ENCODE assay signal across 3 cellular contexts in the genomic region with DNA sequence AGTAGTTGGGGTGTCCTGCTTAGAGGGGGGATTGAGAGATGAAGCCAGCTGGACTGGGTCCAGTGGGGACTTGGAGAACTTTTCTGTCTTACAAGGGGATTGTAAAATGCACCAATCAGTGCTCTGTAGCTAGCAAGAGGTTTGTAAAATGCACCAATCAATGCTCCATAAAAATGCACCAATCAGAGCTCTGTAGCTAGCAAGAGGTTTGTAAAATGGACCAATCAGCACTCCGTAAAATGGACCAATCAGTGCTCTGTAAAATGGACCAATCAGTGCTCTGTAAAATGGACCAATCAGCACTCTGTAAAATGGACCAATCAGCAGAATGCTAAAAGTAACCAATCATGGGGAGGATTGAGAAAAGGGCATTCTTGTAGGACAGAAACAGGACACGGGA.
DNase-seq lines count a peak whose midpoint lies in the region; ATAC-seq, FAIRE-seq and TF ChIP-seq lines count a peak whose summit lies in the region.
"Not testable (repeated sequence)": the region's sequence is repeated elsewhere in the genome, so short reads cannot be mapped to it uniquely, and the experiment has no call there.

No MANE protein-coding gene starts in this region.

- POLR2A ChIA-PET in A549 (lab: Yijun Ruan, JAX): not testable (repeated sequence)
- POLR2A ChIA-PET in K562 (lab: Yijun Ruan, JAX): interaction anchor here (0.9 to 1.3 kb wide), 2 partner anchors 12 to 167 kb away, joined by 3 to 5 read pairs; no protein-coding TSS in a partner anchor

- TF ChIP-seq POLR2A in A549 (IDR thresholded peaks at IDR 0.05; ENCODE audit: low read length); K562 (conservative IDR thresholded peaks at IDR 0.05): not testable (repeated sequence)

- not testable (repeated sequence) for H3K36me3 ChIP-seq in K562 (ENCODE audit: control insufficient read depth, insufficient read depth, low read length)

- H3K79me2 ChIP-seq in K562 (ENCODE audit: control insufficient read depth, insufficient read depth, low read length): not testable (repeated sequence)

- BruUV-seq in K562 (replicated peaks; lab: Mats Ljungman, UMichigan): not testable (repeated sequence)

- not testable (repeated sequence) for TF ChIP-seq EP300 in A549 (IDR thresholded peaks at IDR 0.05); K562 (IDR thresholded peaks at IDR 0.05; ENCODE audit: low read length)

- not testable (repeated sequence) for H4K20me1 ChIP-seq in K562 (replicated peaks; ENCODE audit: control insufficient read depth, insufficient read depth, low read length)

- H3K4me2 ChIP-seq in A549; K562 (ENCODE audit: insufficient read depth, low read length): not testable (repeated sequence)

- not testable (repeated sequence) for TF ChIP-seq CTCF in A549 (IDR thresholded peaks at IDR 0.05); K562 (IDR thresholded peaks at IDR 0.05 in 2 of 3, conservative IDR thresholded peaks at IDR 0.05 in 1 of 3; ENCODE audit: insufficient read depth in 2 of 3, low read depth in 1 of 3, low read length in 3 of 3)

- not testable (repeated sequence) for FAIRE-seq in A549 (lab: Jason Lieb, UNC); K562 (lab: Jason Lieb, UNC)

- not testable (repeated sequence) for ATAC-seq in A549, K562

- intact Hi-C loops in K562 (cut with micrococcal nuclease): not testable (repeated sequence)

- H3K27me3 ChIP-seq in K562 (ENCODE audit: control insufficient read depth in 2 of 2, insufficient read depth in 2 of 2, low read length in 2 of 2): not testable (repeated sequence)

- in situ Hi-C loops in K562 (cut with MboI): not testable (repeated sequence)

- H3K4me3 ChIP-seq in A549, K562: not testable (repeated sequence)

- DNase-seq in A549 (ENCODE audit: low read depth in 1 of 2, low spot score in 1 of 2); K562 (ENCODE audit: extremely low read depth in 1 of 4, low spot score in 3 of 4): not testable (repeated sequence)
- peak; percentile 21 for DNase-seq in NAMALWA (ENCODE audit: low spot score)

- 23% methylated on average over 2 of the region's 2 CpGs for WGBS in A549 (ENCODE audit: missing lambda C conversion rate)
- 52% methylated on average over 2 of the region's 2 CpGs for whole genome bisulfite sequencing in K562 (ENCODE audit: insufficient coverage, low coverage, missing lambda C conversion rate)

- not testable (repeated sequence) for H2AFZ ChIP-seq in K562 (ENCODE audit: low read depth, low read length)

- TF ChIP-seq RAD21 in A549 (conservative IDR thresholded peaks at IDR 0.05 in 1 of 2, IDR thresholded peaks at IDR 0.05 in 1 of 2); K562 (CRISPR knock-in tag; conservative IDR thresholded peaks at IDR 0.05 in 1 of 2, IDR thresholded peaks at IDR 0.05 in 1 of 2): not testable (repeated sequence)

- H3K9me3 ChIP-seq in A549; K562 (replicated peaks; ENCODE audit: control insufficient read depth, insufficient read depth, low read depth, low read length): not testable (repeated sequence)

- CTCF ChIA-PET in A549 (lab: Yijun Ruan, JAX); K562 (lab: Yijun Ruan, JAX; ENCODE audit: low intra/inter-chr PET ratio): not testable (repeated sequence)

- not testable (repeated sequence) for H3K9ac ChIP-seq in K562 (ENCODE audit: insufficient read depth in 1 of 2, low read depth in 2 of 2, low read length in 2 of 2)

- H3K4me1 ChIP-seq in A549; K562 (replicated peaks in 1 of 2; ENCODE audit: control insufficient read depth in 2 of 2, insufficient read depth in 2 of 2, low read length in 2 of 2): not testable (repeated sequence)

- H3K9me1 ChIP-seq in K562 (ENCODE audit: control insufficient read depth, insufficient read depth, low read length): not testable (repeated sequence)

- H3K27ac ChIP-seq in A549; K562 (ENCODE audit: extremely low read depth, low read depth, low read length): not testable (repeated sequence)

TF ChIP-seq in A549, 52 proteins besides CTCF, POLR2A, EP300 and RAD21:
- TF ChIP-seq MAFK (IDR thresholded peaks at IDR 0.05; ENCODE audit: partially characterized antibody): peak; percentile 7
TF ChIP-seq in A549: peak in this region for 1; not testable (repeated sequence) for 51.

TF ChIP-seq in K562, 482 proteins besides CTCF, POLR2A, EP300 and RAD21:
- TF ChIP-seq C11orf30 (IDR thresholded peaks at IDR 0.05; ENCODE audit: low read depth): peak; percentile 20; the same call in 1 of the 2 replicates
- peak; percentile 67 for TF ChIP-seq ZNF316 (IDR thresholded peaks at IDR 0.05)
- TF ChIP-seq CC2D1A (IDR thresholded peaks at IDR 0.05): peak; percentile 68; the same call in 1 of the 2 replicates
- TF ChIP-seq ASH1L (IDR thresholded peaks at IDR 0.05; ENCODE audit: borderline replicate concordance, low read depth, partially characterized antibody): peak; percentile 51
